10 cellular contexts compared by ENCODE assay signal in genomic region chr1:54980528-54981241, GRCh38. TPM values are rescaled to one million over a fixed set of nuclear protein-coding genes. Genes with fewer than 3 reads are reported as not detected.
DNase-seq lines count a peak whose midpoint lies in the region; ATAC-seq and TF ChIP-seq lines count a peak whose summit lies in the region.
"Had no signal": no experiment of that assay in that cellular context is flagged by ENCODE, and none has a peak within 500 bp of the region (broad histone marks: within the 10 kb centered on the region; RNA-seq: fewer than 3 reads in every experiment).

Gene TMEM61, plus strand, starts transcription at chr1:54980628. Its CDS starts 438 bp downstream, at chr1:54981066.

- no peaks in the 10 kb centered on the region for H3K9me3 Mint-ChIP-seq in progenitor cell of endocrine pancreas (ENCODE audit: low read depth)
- no peaks in the 10 kb centered on the region for H3K9me3 Mint-ChIP-seq in activated T-cell treated with anti-CD3 and anti-CD28 coated beads, Interleukin-2, amount 50 U/mL, for 72 hours

- no peaks in the 10 kb centered on the region for H3K36me3 Mint-ChIP-seq in progenitor cell of endocrine pancreas (ENCODE audit: insufficient read depth)
- no peaks in the 10 kb centered on the region for H3K36me3 Mint-ChIP-seq in activated T-cell treated with anti-CD3 and anti-CD28 coated beads, Interleukin-2, amount 50 U/mL, for 72 hours (ENCODE audit: insufficient read depth in 2 of 2)

- no peaks in the 10 kb centered on the region for H3K79me2 ChIP-seq in SK-N-SH (ENCODE audit: insufficient read depth)

- peak within 1 kb of the TSS; percentile 63 for H3K4me2 ChIP-seq in SK-N-SH

- no peak for ATAC-seq in activated T-cell treated with anti-CD3 and anti-CD28 coated beads, Interleukin-2, amount 50 U/mL, for 72 hours (replicated peaks in 1 of 2)
- no peak for ATAC-seq in GM18858 (IDR thresholded peaks at IDR 0.05; ENCODE audit: unreplicated experiment)
- no peak for ATAC-seq in GM18520 (IDR thresholded peaks at IDR 0.05; ENCODE audit: unreplicated experiment)

- peaks cover 5% of the 10 kb centered on the region for H3K4me1 Mint-ChIP-seq in progenitor cell of endocrine pancreas (ENCODE audit: low read depth)
- H3K4me1 Mint-ChIP-seq in activated T-cell treated with anti-CD3 and anti-CD28 coated beads, Interleukin-2, amount 50 U/mL, for 72 hours (ENCODE audit: low read depth), result no peaks in the 10 kb centered on the region

- H3K36me3 ChIP-seq in ES-I3 (ENCODE audit: insufficient read depth, low read length), result no peaks in the 10 kb centered on the region
- no peaks in the 10 kb centered on the region for H3K36me3 ChIP-seq in SK-N-SH (replicated peaks in 1 of 2; ENCODE audit: control insufficient read depth in 1 of 2, insufficient read depth in 2 of 2, low read length in 1 of 2)
- no peaks in the 10 kb centered on the region for H3K36me3 ChIP-seq in cardiac muscle cell

- H3K9me3 ChIP-seq in ES-I3 (ENCODE audit: control insufficient read depth, insufficient read depth, low read length) (no peaks in the 10 kb centered on the region), SK-N-SH (no peaks in the 10 kb centered on the region), cardiac muscle cell (ENCODE audit: low read depth) (no peaks in the 10 kb centered on the region)

- no peaks in the 10 kb centered on the region for H3F3A ChIP-seq in SK-N-SH (replicated peaks; ENCODE audit: insufficient read depth)

- CTCF ChIA-PET in SK-N-SH (lab: Yijun Ruan, JAX), result interaction anchor here (0.7 to 5.0 kb wide), 3 partner anchors 15 to 30 kb away, joined by 3 to 42 read pairs (median 10); no protein-coding TSS in a partner anchor

- H3K4me3 ChIP-seq in SK-N-SH (ENCODE audit: low read depth in 2 of 2, low read length in 1 of 2), result peak within 1 kb of the TSS in 1 of 2 experiments; percentile 40; a peak in 2 of 4 replicates
- H3K4me3 ChIP-seq in cardiac muscle cell, result peak within 1 kb of the TSS; percentile 26

- H3K9ac ChIP-seq in ES-I3 (ENCODE audit: low read depth, low read length) (peak within 1 kb of the TSS; percentile 58; the same call in 1 of the 2 replicates), SK-N-SH (no peak within 1 kb of the TSS)

- H4K20me1 ChIP-seq in SK-N-SH (ENCODE audit: insufficient read depth), result no peaks in the 10 kb centered on the region

- TF ChIP-seq CTCF in SK-N-SH (IDR thresholded peaks at IDR 0.05) (no peak), cardiac muscle cell (IDR thresholded peaks at IDR 0.05; ENCODE audit: low read depth, low read length) (no peak), progenitor cell of endocrine pancreas (IDR thresholded peaks at IDR 0.05; ENCODE audit: unreplicated experiment) (no peak)

- no peaks in the 10 kb centered on the region for H3K9me2 ChIP-seq in SK-N-SH

- H3K27ac ChIP-seq in SK-N-SH (ENCODE audit: low read depth in 2 of 2, low read length in 1 of 2), result no peak within 1 kb of the TSS
- H3K27ac ChIP-seq in cardiac muscle cell, result no peak within 1 kb of the TSS

- no peak within 1 kb of the TSS for H3K27ac Mint-ChIP-seq in progenitor cell of endocrine pancreas
- no peak within 1 kb of the TSS for H3K27ac Mint-ChIP-seq in activated T-cell treated with anti-CD3 and anti-CD28 coated beads, Interleukin-2, amount 50 U/mL, for 72 hours

- H3K4me1 ChIP-seq in ES-I3 (ENCODE audit: insufficient read depth, low read length) (peaks cover 7% of the 10 kb centered on the region; the same call in 1 of the 2 replicates), SK-N-SH (ENCODE audit: control insufficient read depth in 1 of 2, insufficient read depth in 2 of 2, low read depth in 1 of 2, low read length in 1 of 2) (no peaks in the 10 kb centered on the region; a peak in 1 of 4 replicates), cardiac muscle cell (ENCODE audit: low read depth) (no peaks in the 10 kb centered on the region)

- H2AFZ ChIP-seq in SK-N-SH (ENCODE audit: low read depth), result no peak within 1 kb of the TSS

- POLR2A ChIA-PET in SK-N-SH (lab: Yijun Ruan, JAX), result no interaction called here

- peaks cover 71% of the 10 kb centered on the region for H3K27me3 Mint-ChIP-seq in progenitor cell of endocrine pancreas
- H3K27me3 Mint-ChIP-seq in activated T-cell treated with anti-CD3 and anti-CD28 coated beads, Interleukin-2, amount 50 U/mL, for 72 hours (ENCODE audit: low read depth), result peaks cover 28% of the 10 kb centered on the region

- TF ChIP-seq EP300 in SK-N-SH (IDR thresholded peaks at IDR 0.05; ENCODE audit: borderline replicate concordance in 1 of 2, low read depth in 1 of 2, low read length in 1 of 2), result no peak

- DNase-seq in SK-N-SH (peak; percentile 73), cardiac muscle cell (ENCODE audit: low read depth in 1 of 2, low spot score in 1 of 2) (peak in 1 of 2 donors; percentile 45), progenitor cell of endocrine pancreas (ENCODE audit: low spot score, unreplicated experiment) (no peak)
- DNase-seq in activated T-cell treated with anti-CD3 and anti-CD28 coated beads, Interleukin-2, amount 50 U/mL, for 72 hours, result no peak
- no peak for DNase-seq in activated T-cell treated with anti-CD3 and anti-CD28 coated beads, Interleukin-2, amount 50 U/mL, for 48 hours
- DNase-seq: NCI-H2171 treated with DMSO at 0.1 percent for 48 hours had no signal

- peak within 1 kb of the TSS; percentile 66 for H3K4me3 Mint-ChIP-seq in progenitor cell of endocrine pancreas (ENCODE audit: low read depth)
- no peak within 1 kb of the TSS for H3K4me3 Mint-ChIP-seq in activated T-cell treated with anti-CD3 and anti-CD28 coated beads, Interleukin-2, amount 50 U/mL, for 72 hours

- H3K27me3 ChIP-seq in SK-N-SH (ENCODE audit: insufficient read depth) (no peaks in the 10 kb centered on the region; the same call in 1 of the 2 replicates), cardiac muscle cell (peaks cover 66% of the 10 kb centered on the region)

- WGBS in SK-N-SH (ENCODE audit: low lambda C conversion rate), result 77% methylated on average over 19 of the region's 69 CpGs

- TF ChIP-seq RAD21 in SK-N-SH (IDR thresholded peaks at IDR 0.05; ENCODE audit: low read length), result no peak

TF ChIP-seq in SK-N-SH, 30 proteins besides CTCF, POLR2A, EP300 and RAD21:
- no peak for TF ChIP-seq CHD2 (IDR thresholded peaks at IDR 0.05; ENCODE audit: low read length, partially characterized antibody)

RNA-seq across cellular contexts. Expression of gene TMEM61, which starts in this region (rescaled TPM):
- polyA plus RNA-seq in SK-N-SH (2012; rRNA removed) (not detected in 2 replicates), cardiac muscle cell (not detected in 2 replicates)
- not detected in 2 replicates for polyA plus RNA-seq in SK-N-SH (2012; cell fraction: cytosol; rRNA removed)
- not detected in 2 replicates for polyA plus RNA-seq in SK-N-SH (2012; cell fraction: nucleus; rRNA removed)
- total RNA-seq in cardiac muscle cell (not detected in 2 replicates), progenitor cell of endocrine pancreas (0.53 and 1.3 TPM in 2 replicates)
- total RNA-seq in activated T-cell treated with anti-CD3 and anti-CD28 coated beads, Interleukin-2, amount 50 U/mL, for 72 hours, result not detected
- total RNA-seq: activated CD8-positive, alpha-beta memory T cell treated with anti-CD3 and anti-CD28 coated beads for 36 hours had no signal

Comparison
In these comparisons a context has a peak if more than half of its experiments do, and no peak if none do; other contexts are left out.
1. Peak in DNase-seq and H3K4me2 ChIP-seq in SK-N-SH; RNA of the gene not detected or under 1 TPM.